Comparison of ENCODE assay signal across 1 cellular context in the genomic region with DNA sequence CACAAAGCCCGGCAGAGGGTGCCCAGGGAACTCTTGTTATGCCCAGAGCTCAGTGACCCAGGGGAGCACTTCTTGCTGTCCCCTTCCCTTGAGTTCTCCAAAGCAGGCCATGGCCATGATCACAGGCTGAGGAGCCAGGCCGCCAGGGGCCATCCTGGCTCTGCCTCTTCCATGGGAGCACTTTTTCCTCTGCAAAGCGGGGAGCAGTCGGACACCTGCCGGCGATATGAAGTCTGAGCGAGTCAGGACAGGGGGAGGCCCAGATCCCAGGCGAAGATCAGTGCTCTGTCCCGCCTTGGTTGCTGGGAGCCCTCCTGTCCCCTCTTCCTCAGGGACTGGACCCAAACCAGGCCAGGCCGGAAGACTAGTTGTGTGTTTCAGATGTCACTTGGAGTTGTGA.
TF ChIP-seq lines count a peak whose summit lies in the region.

No MANE protein-coding gene starts in this region.

TF ChIP-seq in IMR-90, 13 proteins besides CTCF, POLR2A, EP300 and RAD21 (continued from another document):
- TF ChIP-seq USF2 (IDR thresholded peaks at IDR 0.05; ENCODE audit: low read depth, low read length), result no peak
- no peak for TF ChIP-seq RCOR1 (IDR thresholded peaks at IDR 0.05; ENCODE audit: insufficient replicate concordance, low read length)
- TF ChIP-seq MAFK (IDR thresholded peaks at IDR 0.05; ENCODE audit: low read depth, low read length), result no peak
- no peak for TF ChIP-seq BHLHE40 (IDR thresholded peaks at IDR 0.05; ENCODE audit: low read depth, low read length)
- no peak for TF ChIP-seq CHD1 (IDR thresholded peaks at IDR 0.05; ENCODE audit: low read depth, low read length)
- TF ChIP-seq ELK1 (IDR thresholded peaks at IDR 0.05; ENCODE audit: borderline replicate concordance, low read depth, low read length), result no peak
- no peak for TF ChIP-seq MAZ (IDR thresholded peaks at IDR 0.05; ENCODE audit: borderline replicate concordance, low read depth, low read length)
- TF ChIP-seq NFE2L2 (IDR thresholded peaks at IDR 0.05; ENCODE audit: low read depth, low read length), result no peak
- no peak for TF ChIP-seq SMC3 (IDR thresholded peaks at IDR 0.05; ENCODE audit: low read depth, low read length)
- TF ChIP-seq MXI1 (IDR thresholded peaks at IDR 0.05; ENCODE audit: borderline replicate concordance, low read depth, low read length), result no peak
- no peak for TF ChIP-seq RFX5 (IDR thresholded peaks at IDR 0.05; ENCODE audit: low read depth, low read length)
